In the genomic region with DNA sequence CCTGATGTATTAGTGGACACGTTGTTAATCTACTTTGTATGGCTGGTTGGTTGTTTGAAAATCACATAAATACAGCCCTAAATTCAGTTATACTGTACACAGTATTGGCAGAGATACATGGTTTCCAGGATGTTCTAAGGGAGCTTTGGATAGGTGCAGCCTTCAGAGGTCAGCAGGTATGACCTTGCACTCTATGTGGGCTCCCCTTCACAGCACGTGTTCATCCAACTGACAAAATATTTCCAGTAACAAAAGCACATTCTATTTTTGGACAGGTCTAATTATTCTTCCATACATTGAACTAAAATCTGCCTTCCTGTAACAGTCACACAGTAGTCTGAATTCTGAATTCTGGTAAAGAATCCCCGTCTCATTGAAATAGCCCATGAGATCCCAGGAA, we compare ENCODE assay signal across 23 cellular contexts.
A peak's percentile ranks its signal among the peaks of the same experiment; 100 is the strongest.
DNase-seq lines count a peak whose midpoint lies in the region; ATAC-seq, FAIRE-seq and TF ChIP-seq lines count a peak whose summit lies in the region.
"Had no signal": no experiment of that assay in that cellular context is flagged by ENCODE, and none has a peak within 500 bp of the region (broad histone marks: within the 10 kb centered on the region; RNA-seq: fewer than 3 reads in every experiment).

No MANE protein-coding gene starts in this region.

- H3K4me1 ChIP-seq in mammary epithelial cell (ENCODE audit: insufficient read depth, low read length) (peaks cover 36% of the 10 kb centered on the region), HepG2 (ENCODE audit: insufficient read depth, low read length) (peaks cover 37% of the 10 kb centered on the region), skeletal muscle satellite cell (ENCODE audit: control insufficient read depth, insufficient read depth, low read length) (peaks cover 18% of the 10 kb centered on the region)

- no TSS peak for BruUV-seq in mammary epithelial cell (replicated peaks; lab: Mats Ljungman, UMichigan)
- no TSS peak for BruUV-seq in HepG2 (replicated peaks; lab: Mats Ljungman, UMichigan)

- no peak for TF ChIP-seq CTCF in mammary epithelial cell (conservative IDR thresholded peaks at IDR 0.05 in 1 of 2, IDR thresholded peaks at IDR 0.05 in 1 of 2; ENCODE audit: extremely low read depth in 1 of 2, insufficient read depth in 1 of 2, low read depth in 1 of 2, low read length in 2 of 2)
- TF ChIP-seq CTCF in HepG2 (CRISPR knock-in tag; IDR thresholded peaks at IDR 0.05) = no peak

- no peaks in the 10 kb centered on the region for H3K9me3 Mint-ChIP-seq in stimulated activated naive B cell treated with anti-CD40 and anti-IgM and Interleukin-4, amounts not matched to agents 10 μg/mL and 1 μg/mL and 100 μg/mL, for 72 hours
- H3K9me3 Mint-ChIP-seq: activated naive CD8-positive, alpha-beta T cell treated with anti-CD3 and anti-CD28 coated beads, Interleukin-2, amount 10 ng/mL, durations not matched to agents 7 days and 5 days; activated T-helper 2 cell treated with anti-CD3 and anti-CD28 coated beads, Interferon-gamma antibody, Interleukin-2, Interleukin-4, amounts not matched to agents 10 μg/mL and 5 μg/mL and 100 μg/mL, durations not matched to agents 14 hours and 24 hours and 36 hours; natural killer cell treated with Interleukin-12 subunit alpha and Interleukin-12 subunit beta and Interleukin-15 and Interleukin-18, amount 100 ng/mL, for 72 hours; T-helper 1 cell treated with Interleukin-12 subunit alpha and Interleukin-12 subunit beta and Interleukin-4 antibody, amounts not matched to agents 30 μg/mL and 1 μg/mL, for 36 hours had no signal

- H3K9me3 ChIP-seq in mammary epithelial cell (replicated peaks; ENCODE audit: insufficient read depth, low read length) (no peaks in the 10 kb centered on the region), HepG2 (ENCODE audit: low read length) (no peaks in the 10 kb centered on the region), skeletal muscle satellite cell (replicated peaks; ENCODE audit: low read length) (no peaks in the 10 kb centered on the region)
- H3K9me3 ChIP-seq: prostate gland had no signal

- no peak for TF ChIP-seq RAD21 in HepG2 (CRISPR knock-in tag; IDR thresholded peaks at IDR 0.05)

- H3K4me3 ChIP-seq in mammary epithelial cell (replicated peaks in 1 of 3; ENCODE audit: insufficient read depth in 1 of 3, low read depth in 2 of 3, low read length in 3 of 3) (no peak overlapping the region), HepG2 (replicated peaks in 1 of 3; ENCODE audit: insufficient read depth in 1 of 3, low read depth in 2 of 3, low read length in 3 of 3) (peak overlapping the region in 2 of 3 experiments; percentile 5 to 51; a peak in 1 of 6 replicates), skeletal muscle satellite cell (ENCODE audit: low read length) (no peak overlapping the region)
- H3K4me3 ChIP-seq: prostate gland had no signal

- H3K4me2 ChIP-seq in mammary epithelial cell (ENCODE audit: insufficient read depth, low read depth, low read length) (peak overlapping the region; percentile 54), HepG2 (ENCODE audit: low read depth, low read length) (peak overlapping the region; percentile 73), skeletal muscle satellite cell (ENCODE audit: low read length) (peak overlapping the region; percentile 45)

- H3K27ac ChIP-seq in mammary epithelial cell (ENCODE audit: insufficient read depth, low read depth, low read length) (peak overlapping the region; percentile 1), HepG2 (ENCODE audit: extremely low read length, insufficient read depth, low read length) (no peak overlapping the region)
- H3K27ac ChIP-seq: 22Rv1, brain microvascular endothelial cell, coronary artery, HL-60, prostate gland had no signal

- no peak for FAIRE-seq in HepG2 (lab: Jason Lieb, UNC)
- FAIRE-seq: endometrium had no signal

- ATAC-seq in HepG2 (no peak), HG02571 (IDR thresholded peaks at IDR 0.05; ENCODE audit: unreplicated experiment) (no peak)
- ATAC-seq in stimulated activated naive B cell treated with anti-CD40 and anti-IgM and Interleukin-4, amounts not matched to agents 10 μg/mL and 1 μg/mL and 100 μg/mL, for 72 hours (replicated peaks) = no peak
- ATAC-seq: natural killer cell treated with Interleukin-12 subunit alpha and Interleukin-12 subunit beta and Interleukin-15 and Interleukin-18, amount 100 ng/mL, for 72 hours had no signal

- 44% methylated on average over 3 of the region's 3 CpGs for WGBS in mammary epithelial cell (ENCODE audit: low coverage, missing lambda C conversion rate)
- WGBS in HepG2 (ENCODE audit: low lambda C conversion rate) = 27% methylated on average over 3 of the region's 3 CpGs

- no peak overlapping the region for H3K4me3 Mint-ChIP-seq in stimulated activated naive B cell treated with anti-CD40 and anti-IgM and Interleukin-4, amounts not matched to agents 10 μg/mL and 1 μg/mL and 100 μg/mL, for 72 hours
- H3K4me3 Mint-ChIP-seq: activated naive CD8-positive, alpha-beta T cell treated with anti-CD3 and anti-CD28 coated beads, Interleukin-2, amount 10 ng/mL, durations not matched to agents 7 days and 5 days; natural killer cell treated with Interleukin-12 subunit alpha and Interleukin-12 subunit beta and Interleukin-15 and Interleukin-18, amount 100 ng/mL, for 72 hours; T-helper 1 cell treated with Interleukin-12 subunit alpha and Interleukin-12 subunit beta and Interleukin-4 antibody, amounts not matched to agents 30 μg/mL and 1 μg/mL, for 36 hours had no signal

- intact Hi-C loops in mammary epithelial cell (cut with micrococcal nuclease) = no loop called here
- intact Hi-C loops in HepG2 (cut with micrococcal nuclease; ENCODE audit: unreplicated experiment) = loop anchor here (10.0 kb wide), 1 partner anchor 155 kb away; no protein-coding TSS in a partner anchor

- no peak for TF ChIP-seq EP300 in HepG2 (IDR thresholded peaks at IDR 0.05; ENCODE audit: low read depth in 2 of 2, low read length in 2 of 2)
- TF ChIP-seq EP300 in HepG2 (CRISPR knock-in tag; IDR thresholded peaks at IDR 0.05; ENCODE audit: borderline replicate concordance) = no peak

- H2AFZ ChIP-seq in mammary epithelial cell (ENCODE audit: low read depth, low read length) (peak overlapping the region; percentile 68), HepG2 (ENCODE audit: low read length) (peak overlapping the region; percentile 31)

- CTCF ChIA-PET in mammary epithelial cell (lab: Charles Lee; ENCODE audit: low non-redundant PET) = no interaction called here
- CTCF ChIA-PET in HepG2 (lab: Yijun Ruan, JAX; ENCODE audit: low intra/inter-chr PET ratio, low total read pairs) = no interaction called here

- POLR2A ChIA-PET in HepG2 (lab: Yijun Ruan, JAX) = no interaction called here

- H4K20me1 ChIP-seq in mammary epithelial cell (ENCODE audit: insufficient read depth, low read length) (no peaks in the 10 kb centered on the region), HepG2 (ENCODE audit: insufficient read depth, low read length) (no peaks in the 10 kb centered on the region)

- dilution Hi-C loops in mammary epithelial cell (cut with HindIII; ENCODE audit: low sequenced_read_pairs) = no loop called here

- no peak overlapping the region for H3K27ac Mint-ChIP-seq in stimulated activated naive B cell treated with anti-CD40 and anti-IgM and Interleukin-4, amounts not matched to agents 10 μg/mL and 1 μg/mL and 100 μg/mL, for 72 hours
- H3K27ac Mint-ChIP-seq: activated naive CD8-positive, alpha-beta T cell treated with anti-CD3 and anti-CD28 coated beads, Interleukin-2, amount 10 ng/mL, durations not matched to agents 7 days and 5 days; activated T-helper 2 cell treated with anti-CD3 and anti-CD28 coated beads, Interferon-gamma antibody, Interleukin-2, Interleukin-4, amounts not matched to agents 10 μg/mL and 5 μg/mL and 100 μg/mL, durations not matched to agents 14 hours and 24 hours and 36 hours; natural killer cell treated with Interleukin-12 subunit alpha and Interleukin-12 subunit beta and Interleukin-15 and Interleukin-18, amount 100 ng/mL, for 72 hours; T-helper 1 cell treated with Interleukin-12 subunit alpha and Interleukin-12 subunit beta and Interleukin-4 antibody, amounts not matched to agents 30 μg/mL and 1 μg/mL, for 36 hours had no signal

- peak overlapping the region; percentile 41 for H3K9ac ChIP-seq in mammary epithelial cell (ENCODE audit: insufficient read depth, low read length)
- H3K9ac ChIP-seq in HepG2 (ENCODE audit: insufficient read depth, low read depth, low read length) = no peak overlapping the region
- H3K9ac ChIP-seq in skeletal muscle satellite cell (ENCODE audit: low read depth, low read length) = no peak overlapping the region

- TF ChIP-seq POLR2A in HepG2 (IDR thresholded peaks at IDR 0.05; ENCODE audit: insufficient read depth in 1 of 2, low read depth in 2 of 2, low read length in 2 of 2) = no peak

- H3K27me3 ChIP-seq in mammary epithelial cell (ENCODE audit: insufficient read depth, low read length) (no peaks in the 10 kb centered on the region), HepG2 (ENCODE audit: control insufficient read depth in 1 of 2, insufficient read depth in 2 of 2, low read length in 2 of 2) (no peaks in the 10 kb centered on the region), skeletal muscle satellite cell (ENCODE audit: control insufficient read depth, insufficient read depth, low read length) (no peaks in the 10 kb centered on the region)
- H3K27me3 ChIP-seq: brain microvascular endothelial cell had no signal

- no peaks in the 10 kb centered on the region for H3K36me3 Mint-ChIP-seq in stimulated activated naive B cell treated with anti-CD40 and anti-IgM and Interleukin-4, amounts not matched to agents 10 μg/mL and 1 μg/mL and 100 μg/mL, for 72 hours
- H3K36me3 Mint-ChIP-seq: natural killer cell treated with Interleukin-12 subunit alpha and Interleukin-12 subunit beta and Interleukin-15 and Interleukin-18, amount 100 ng/mL, for 72 hours had no signal

- in situ Hi-C loops in mammary epithelial cell (cut with MboI; ENCODE audit: low sequenced_read_pairs in 2 of 2) = loop anchor here in 1 of 2 donors (5.0 kb wide), 1 partner anchor 87 kb away; no protein-coding TSS in a partner anchor
- in situ Hi-C loops in HepG2 (cut with HindIII; ENCODE audit: extremely low pct_ligation_motif_present, low pct_unique_long_range_greater_than_20kb) = loop anchor here (10.0 to 25.0 kb wide), 2 partner anchors 155 to 273 kb away; no protein-coding TSS in a partner anchor

- H3K79me2 ChIP-seq in mammary epithelial cell (ENCODE audit: insufficient read depth, low read length) (no peaks in the 10 kb centered on the region), HepG2 (ENCODE audit: insufficient read depth, low read length) (no peaks in the 10 kb centered on the region)

- no peaks in the 10 kb centered on the region for H3K36me3 ChIP-seq in mammary epithelial cell (ENCODE audit: insufficient read depth, low read length)
- no peaks in the 10 kb centered on the region for H3K36me3 ChIP-seq in HepG2 (replicated peaks in 1 of 2; ENCODE audit: control insufficient read depth in 1 of 2, insufficient read depth in 2 of 2, low read length in 2 of 2)
- no peaks in the 10 kb centered on the region for H3K36me3 ChIP-seq in skeletal muscle satellite cell (ENCODE audit: insufficient read depth, low read length)
- H3K36me3 ChIP-seq: brain microvascular endothelial cell, prostate gland had no signal

- DNase-seq in NCI-H146 (lab: John Stamatoyannopoulos, UW) = peak; percentile 23
- DNase-seq in NCI-H146 treated with DMSO at 0.1 percent for 48 hours (lab: John Stamatoyannopoulos, UW; ENCODE audit: unreplicated experiment) = no peak
- no peak for DNase-seq in mammary epithelial cell
- no peak for DNase-seq in HepG2 (ENCODE audit: low spot score)
- DNase-seq in stimulated activated naive B cell treated with anti-CD40 and anti-IgM and Interleukin-4, amounts not matched to agents 10 μg/mL and 1 μg/mL and 100 μg/mL, for 72 hours = no peak
- DNase-seq in COLO668 (lab: John Stamatoyannopoulos, UW; ENCODE audit: unreplicated experiment) = no peak
- DNase-seq: activated CD4-positive, alpha-beta T cell treated with anti-CD3 and anti-CD28 coated beads, Interleukin-2, amount 50 U/mL, for 1 hour; activated CD8-positive, alpha-beta memory T cell treated with anti-CD3 and anti-CD28 coated beads, Interleukin-2, amount 50 U/mL, for 4 hours; activated naive CD8-positive, alpha-beta T cell treated with anti-CD3 and anti-CD28 coated beads, Interleukin-2, amount 10 ng/mL, durations not matched to agents 7 days and 5 days; AML-193; brain microvascular endothelial cell; NCI-H2171 treated with DMSO at 0.1 percent for 48 hours; stimulated activated CD4-positive, alpha-beta T cell treated with anti-CD3 and anti-CD28 coated beads, Interleukin-4, amount 100 ng/mL, for 4 hours had no signal

- peaks cover 10 to 25% of the 10 kb centered on the region in 2 donors for H3K27me3 Mint-ChIP-seq in stimulated activated naive B cell treated with anti-CD40 and anti-IgM and Interleukin-4, amounts not matched to agents 10 μg/mL and 1 μg/mL and 100 μg/mL, for 72 hours
- H3K27me3 Mint-ChIP-seq: activated naive CD8-positive, alpha-beta T cell treated with anti-CD3 and anti-CD28 coated beads, Interleukin-2, amount 10 ng/mL, durations not matched to agents 7 days and 5 days had no signal

- H3K4me1 Mint-ChIP-seq in stimulated activated naive B cell treated with anti-CD40 and anti-IgM and Interleukin-4, amounts not matched to agents 10 μg/mL and 1 μg/mL and 100 μg/mL, for 72 hours = no peaks in the 10 kb centered on the region

Comparison
In these comparisons a context has a peak if more than half of its experiments do, and no peak if none do; other contexts are left out.
1. H3K4me3 ChIP-seq: peak in HepG2 (2 of 3); none in mammary epithelial cell (0 of 3) and skeletal muscle satellite cell (single experiment).
2. Peak in every context shown above with its lines, with median percentiles within 50 percentile points of each other: H3K4me2 ChIP-seq.